In the genomic region with DNA sequence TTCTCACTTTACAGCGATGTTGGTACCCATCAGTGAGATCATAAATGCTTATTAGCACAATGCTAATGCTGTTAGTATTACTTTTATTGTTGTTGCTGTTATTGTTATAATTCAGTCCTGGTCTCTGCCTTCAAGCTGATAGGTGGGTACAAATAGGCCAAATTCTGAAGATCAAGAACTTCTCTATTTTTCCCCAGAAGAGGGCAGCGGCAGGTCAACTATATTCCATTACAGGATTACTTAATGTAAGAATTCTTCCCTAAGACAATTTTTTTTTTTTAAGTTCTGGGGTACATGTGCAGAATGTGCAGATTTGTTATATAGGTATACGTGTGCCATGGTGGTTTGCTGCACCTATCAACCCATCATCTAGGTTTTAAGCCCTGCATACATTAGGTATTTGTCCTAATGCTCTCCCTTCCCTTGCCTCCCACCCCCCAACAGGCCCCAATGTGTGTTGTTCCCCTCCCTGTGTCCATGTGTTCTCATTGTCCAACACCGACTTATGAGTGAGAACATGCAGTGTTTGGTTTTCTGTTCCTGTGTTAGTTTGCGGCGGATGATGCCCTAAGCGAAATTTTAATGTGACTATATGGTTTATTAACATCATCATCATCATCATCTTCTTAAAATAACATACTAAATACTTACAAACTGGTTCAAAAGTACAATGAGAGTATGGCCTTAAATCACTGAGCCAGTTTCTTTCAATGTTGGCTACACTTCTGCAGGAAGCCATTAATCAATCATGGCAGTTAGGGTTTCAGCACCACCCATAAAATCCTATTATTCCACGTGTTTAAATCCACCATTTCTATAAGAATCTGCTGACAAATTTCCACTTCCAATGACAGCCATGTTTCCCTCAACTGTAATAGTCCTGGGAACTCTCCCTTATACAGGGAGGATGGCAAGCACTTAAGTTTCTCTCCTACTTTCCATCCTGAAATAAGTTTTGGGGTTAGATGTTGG, we compare ENCODE assay signal across 8 cellular contexts.
DNase-seq lines count a peak whose midpoint lies in the region; ATAC-seq, FAIRE-seq and TF ChIP-seq lines count a peak whose summit lies in the region.

No MANE protein-coding gene starts in this region.

- H3K4me1 Mint-ChIP-seq in nephron progenitor cell: peaks cover 9% of the 10 kb centered on the region

- in situ Hi-C loops in brain microvascular endothelial cell (cut with HindIII; ENCODE audit: low pct_ligation_motif_present, low sequenced_read_pairs): no loop called here

- no peak overlapping the region for H3K27ac ChIP-seq in brain microvascular endothelial cell

- ATAC-seq in HG03460 (IDR thresholded peaks at IDR 0.05; ENCODE audit: unreplicated experiment) (no peak), HG03354 (IDR thresholded peaks at IDR 0.05; ENCODE audit: poor library complexity, severe bottlenecking, unreplicated experiment) (no peak)

- TF ChIP-seq CTCF in brain microvascular endothelial cell (IDR thresholded peaks at IDR 0.05; ENCODE audit: low read depth, low read length, missing control alignments) (peak; percentile 53), nephron progenitor cell (IDR thresholded peaks at IDR 0.05) (peak; percentile 29)

- peak; percentile 55 for FAIRE-seq in A204.1 (lab: Jason Lieb, UNC)

- H3K4me3 Mint-ChIP-seq in nephron progenitor cell: no peak overlapping the region

- DNase-seq in DMS53 treated with DMSO at 0.1 percent for 48 hours (lab: John Stamatoyannopoulos, UW; ENCODE audit: unreplicated experiment): peak; percentile 8
- DNase-seq in NCI-H2196 (lab: John Stamatoyannopoulos, UW; ENCODE audit: unreplicated experiment): peak; percentile 31
- peak; percentile 46 for DNase-seq in brain microvascular endothelial cell
- DNase-seq in nephron progenitor cell: no peak
- no peak for DNase-seq in KG1 (lab: John Stamatoyannopoulos, UW)

- no peaks in the 10 kb centered on the region for H3K9me3 Mint-ChIP-seq in nephron progenitor cell

- no peaks in the 10 kb centered on the region for H3K27me3 Mint-ChIP-seq in nephron progenitor cell (ENCODE audit: low read depth, poor library complexity)

- H3K27ac Mint-ChIP-seq in nephron progenitor cell: peak overlapping the region; percentile 82

- H3K4me3 ChIP-seq in brain microvascular endothelial cell (ENCODE audit: low read depth, low read length): no peak overlapping the region

- peaks cover 9% of the 10 kb centered on the region for H3K36me3 ChIP-seq in brain microvascular endothelial cell (replicated peaks)

- no peaks in the 10 kb centered on the region for H3K27me3 ChIP-seq in brain microvascular endothelial cell (replicated peaks)

- peaks cover 6% of the 10 kb centered on the region for H3K36me3 Mint-ChIP-seq in nephron progenitor cell (ENCODE audit: low read depth)

Comparison
In these comparisons a context has a peak if more than half of its experiments do, and no peak if none do; other contexts are left out.
1. DNase-seq: peak in DMS53 treated with DMSO at 0.1 percent for 48 hours (single experiment), NCI-H2196 (single experiment) and brain microvascular endothelial cell (single experiment); none in nephron progenitor cell (single experiment) and KG1 (single experiment).